In the genomic region with DNA sequence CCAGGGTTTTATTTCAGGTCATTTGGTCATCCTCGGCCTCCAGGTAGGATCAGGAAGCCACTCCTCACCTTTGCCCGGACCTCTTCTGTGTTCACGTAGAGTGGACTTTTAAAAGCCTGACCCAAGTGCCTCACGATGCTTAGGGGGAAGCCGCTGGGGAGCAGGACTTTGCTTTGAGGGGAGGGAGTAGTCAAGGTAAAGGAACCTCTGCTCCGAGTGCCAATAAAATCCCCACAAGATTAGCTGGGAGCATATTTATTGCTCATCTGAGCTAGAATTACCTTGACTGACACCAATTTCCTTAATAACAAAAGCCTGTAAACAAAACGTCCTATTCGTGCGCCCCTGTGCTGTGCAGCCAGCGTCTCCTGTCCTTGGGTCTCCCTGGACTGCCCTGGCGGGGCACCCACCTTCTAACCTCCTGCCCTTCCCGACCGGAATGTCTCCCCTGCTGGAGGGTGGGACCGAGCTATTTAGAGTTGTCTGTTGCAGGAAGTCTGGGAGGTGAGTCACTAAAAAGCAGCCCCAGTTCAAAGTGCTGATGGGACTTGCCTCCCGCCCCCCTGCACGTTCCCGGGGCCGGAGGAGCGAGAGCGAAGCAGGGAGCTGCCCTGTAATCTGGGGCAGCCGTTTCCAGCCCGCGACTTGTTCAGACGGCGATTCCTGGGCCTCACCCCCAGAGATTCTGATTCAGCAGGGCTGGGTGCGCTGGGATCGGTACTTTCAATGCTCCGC, we compare ENCODE assay signal across 8 cellular contexts. TPM values are rescaled to one million over a fixed set of nuclear protein-coding genes. Genes with fewer than 3 reads are reported as not detected.
DNase-seq lines count a peak whose midpoint lies in the region; ATAC-seq and TF ChIP-seq lines count a peak whose summit lies in the region.

No MANE protein-coding gene starts in this region.

- peak; percentile 41 for TF ChIP-seq POLR2A in transverse colon (IDR thresholded peaks at IDR 0.05)

- H2AFZ ChIP-seq in osteoblast (ENCODE audit: low read length): no peak overlapping the region

- TF ChIP-seq CTCF in osteoblast (IDR thresholded peaks at IDR 0.05; ENCODE audit: extremely low read depth, low read depth, low read length) (no peak), transverse colon (IDR thresholded peaks at IDR 0.05) (peak in 1 of 5 experiments; percentile 25)

- H3K4me2 ChIP-seq in osteoblast (ENCODE audit: insufficient read depth, low read length): peak overlapping the region; percentile 88

- peak overlapping the region; percentile 92 for H3K4me3 ChIP-seq in osteoblast (ENCODE audit: insufficient read depth, low read length)
- H3K4me3 ChIP-seq in transverse colon: peak overlapping the region; percentile 54 to 85 (median 66)

- no peaks in the 10 kb centered on the region for H4K20me1 ChIP-seq in osteoblast (ENCODE audit: insufficient read depth, low read length)

- H3K4me1 ChIP-seq in osteoblast (ENCODE audit: insufficient read depth, low read length) (peaks cover 57% of the 10 kb centered on the region), transverse colon (peaks cover 21 to 61% (median 53%) of the 10 kb centered on the region in 4 donors)

- peak overlapping the region; percentile 96 for H3K27ac ChIP-seq in osteoblast (ENCODE audit: low read depth, low read length)
- peak overlapping the region; percentile 92 to 96 (median 94) for H3K27ac ChIP-seq in transverse colon

- H3K79me2 ChIP-seq in osteoblast (ENCODE audit: insufficient read depth, low read length): peaks cover 33% of the 10 kb centered on the region

- TF ChIP-seq EP300 in transverse colon (IDR thresholded peaks at IDR 0.05; ENCODE audit: low read depth): no peak

- in situ Hi-C loops in transverse colon (cut with MboI; ENCODE audit: low pct_ligation_motif_present in 1 of 4, low pct_unique_long_range_greater_than_20kb in 1 of 4, low sequenced_read_pairs in 3 of 4): loop anchor here in 1 of 4 donors (25.0 kb wide), 1 partner anchor 207 kb away; no protein-coding TSS in a partner anchor

- H3K27me3 ChIP-seq in osteoblast (ENCODE audit: insufficient read depth, low read length): no peaks in the 10 kb centered on the region
- H3K27me3 ChIP-seq in transverse colon: no peaks in the 10 kb centered on the region

- DNase-seq in H4 (ENCODE audit: low spot score) (peak; percentile 84), RPMI8226 (peak; percentile 76), head of caudate nucleus (peak in 36 of 42 donors; percentile 34 to 86 (median 59)), osteoblast (ENCODE audit: insufficient read length, low spot score, missing footprints) (peak; percentile 95), transverse colon (peak; percentile 86), NCI-H446 treated with DMSO at 0.1 percent for 48 hours (lab: John Stamatoyannopoulos, UW) (no peak)
- peak; percentile 69 for DNase-seq in activated naive CD4-positive, alpha-beta T cell treated with Interleukin-2 at 50 U/mL for 16 hours

- H3K9me3 ChIP-seq in osteoblast (ENCODE audit: low read depth, low read length) (no peaks in the 10 kb centered on the region), transverse colon (no peaks in the 10 kb centered on the region)

- no peak for ATAC-seq in HG02884 (IDR thresholded peaks at IDR 0.05; ENCODE audit: unreplicated experiment)

- 0 to 6% methylated on average over 2 to 28 of the region's 28 CpGs for WGBS in transverse colon (ENCODE audit: low coverage in 1 of 2), 2 donors

- intact Hi-C loops in head of caudate nucleus (cut with DNase I): loop anchor here (5.0 to 10.0 kb wide), 3 partner anchors 104 to 302 kb away; no protein-coding TSS in a partner anchor
- intact Hi-C loops in transverse colon (cut with DNase I; ENCODE audit: low total_unique reads): loop anchor here (2.0 to 10.0 kb wide), 2 partner anchors 144 to 210 kb away; no protein-coding TSS in a partner anchor

- no peaks in the 10 kb centered on the region for H3K36me3 ChIP-seq in osteoblast (ENCODE audit: insufficient read depth, low read length)
- H3K36me3 ChIP-seq in transverse colon: no peaks in the 10 kb centered on the region

RNA-seq across cellular contexts. Expression of gene DHRS3, which starts 0.8 kb away (rescaled TPM):
- total RNA-seq in H4 (2014; rRNA removed; shearing (Covaris generic)): 38.1 and 43.1 TPM in 2 replicates
- total RNA-seq in osteoblast (161 and 172 TPM in 2 replicates), transverse colon (100 to 1,000 TPM in 2 of 4 donors, 10 to 100 TPM in 2; 55.3 to 122 (median 103) TPM)

RNA-seq across cellular contexts. Expression of gene AADACL4, which starts 25.1 kb away (rescaled TPM):
- total RNA-seq in H4 (2014; rRNA removed; shearing (Covaris generic)): not detected in 2 replicates
- not detected in 2 replicates for total RNA-seq in osteoblast
- not detected for total RNA-seq in transverse colon
